ENCODE assay signal across 1 cellular context in genomic region chr22:36027960-36028645, GRCh38.
TF ChIP-seq lines count a peak whose summit lies in the region.

No MANE protein-coding gene starts in this region.

TF ChIP-seq in HepG2, 621 proteins besides CTCF, POLR2A, EP300 and RAD21 (continued from another document and continues in another):
- TF ChIP-seq ZFP90 (CRISPR knock-in tag; IDR thresholded peaks at IDR 0.05; ENCODE audit: borderline replicate concordance), result no peak
- no peak for TF ChIP-seq CENPBD1 (CRISPR knock-in tag; IDR thresholded peaks at IDR 0.05; ENCODE audit: borderline replicate concordance, low read depth)
- no peak for TF ChIP-seq ETV5 (CRISPR knock-in tag; IDR thresholded peaks at IDR 0.05; ENCODE audit: borderline replicate concordance)
- TF ChIP-seq ZNF230 (CRISPR knock-in tag; IDR thresholded peaks at IDR 0.05), result no peak
- no peak for TF ChIP-seq ARNTL (CRISPR knock-in tag; IDR thresholded peaks at IDR 0.05)
- TF ChIP-seq ELF4 (CRISPR knock-in tag; IDR thresholded peaks at IDR 0.05; ENCODE audit: borderline replicate concordance), result no peak
- TF ChIP-seq ZNF414 (CRISPR knock-in tag; IDR thresholded peaks at IDR 0.05), result no peak
- no peak for TF ChIP-seq YY1 (IDR thresholded peaks at IDR 0.05; ENCODE audit: insufficient read depth, insufficient replicate concordance, low read depth, low read length)
- TF ChIP-seq SP2 (CRISPR knock-in tag; IDR thresholded peaks at IDR 0.05), result no peak
- TF ChIP-seq SYNCRIP (IDR thresholded peaks at IDR 0.05; ENCODE audit: insufficient read depth, low read depth, low read length), result no peak
- no peak for TF ChIP-seq KDM3A (CRISPR knock-in tag; IDR thresholded peaks at IDR 0.05; ENCODE audit: low read depth)
- TF ChIP-seq TRAFD1 (CRISPR knock-in tag; IDR thresholded peaks at IDR 0.05; ENCODE audit: borderline replicate concordance), result no peak
- TF ChIP-seq PHB2 (IDR thresholded peaks at IDR 0.05; ENCODE audit: partially characterized antibody), result no peak
- TF ChIP-seq KDM1A (CRISPR knock-in tag; IDR thresholded peaks at IDR 0.05), result no peak
- TF ChIP-seq SMAD1 (CRISPR knock-in tag; IDR thresholded peaks at IDR 0.05; ENCODE audit: borderline replicate concordance, low read depth), result no peak
- TF ChIP-seq ZFP36 (IDR thresholded peaks at IDR 0.05; ENCODE audit: borderline replicate concordance, low read depth, low read length, partially characterized antibody), result no peak
- no peak for TF ChIP-seq DPF2 (CRISPR knock-in tag; IDR thresholded peaks at IDR 0.05; ENCODE audit: borderline replicate concordance, low read depth)
- TF ChIP-seq MEIS1 (CRISPR knock-in tag; IDR thresholded peaks at IDR 0.05; ENCODE audit: borderline replicate concordance), result no peak
- 0 out of 2 replicates have a peak, but pooled peaks have one; percentile 8 for TF ChIP-seq ZNF138 (CRISPR knock-in tag; IDR thresholded peaks at IDR 0.05; ENCODE audit: low read depth)
- TF ChIP-seq FOXM1 (CRISPR knock-in tag; IDR thresholded peaks at IDR 0.05), result no peak
- no peak for TF ChIP-seq TP53 (CRISPR knock-in tag; conservative IDR thresholded peaks at IDR 0.05)
- peak; percentile 62; the same call in 1 of the 2 replicates for TF ChIP-seq UBTF (CRISPR knock-in tag; IDR thresholded peaks at IDR 0.05)
- 0 out of 2 replicates have a peak, but pooled peaks have one; percentile 6 for TF ChIP-seq ZNF121 (CRISPR knock-in tag; IDR thresholded peaks at IDR 0.05)
- 0 out of 2 replicates have a peak, but pooled peaks have one; percentile 21 for TF ChIP-seq ZBTB7A (CRISPR knock-in tag; IDR thresholded peaks at IDR 0.05)
- TF ChIP-seq ATF1 (CRISPR knock-in tag; IDR thresholded peaks at IDR 0.05), result no peak
- no peak for TF ChIP-seq ZNF891 (CRISPR knock-in tag; IDR thresholded peaks at IDR 0.05)
- TF ChIP-seq THAP11 (CRISPR knock-in tag; IDR thresholded peaks at IDR 0.05), result no peak
- TF ChIP-seq HCFC1 (IDR thresholded peaks at IDR 0.05; ENCODE audit: low read depth, low read length), result no peak
- no peak for TF ChIP-seq ZFP62 (CRISPR knock-in tag; IDR thresholded peaks at IDR 0.05)
- no peak for TF ChIP-seq ZNF557 (CRISPR knock-in tag; IDR thresholded peaks at IDR 0.05)
- no peak for TF ChIP-seq ZNF343 (CRISPR knock-in tag; IDR thresholded peaks at IDR 0.05)
- no peak for TF ChIP-seq ZNF607 (CRISPR knock-in tag; IDR thresholded peaks at IDR 0.05; ENCODE audit: borderline replicate concordance)
- peak; percentile 36 to 53; a peak in 2 of 4 replicates for TF ChIP-seq HMGXB4 (CRISPR knock-in tag; IDR thresholded peaks at IDR 0.05; ENCODE audit: borderline replicate concordance in 1 of 2, low read depth in 1 of 2)
- TF ChIP-seq CSRNP1 (CRISPR knock-in tag; IDR thresholded peaks at IDR 0.05), result no peak
- no peak for TF ChIP-seq ZNF782 (CRISPR knock-in tag; IDR thresholded peaks at IDR 0.05; ENCODE audit: borderline replicate concordance)
- 0 out of 2 replicates have a peak, but pooled peaks have one; percentile 32 for TF ChIP-seq KDM5A (IDR thresholded peaks at IDR 0.05; ENCODE audit: borderline replicate concordance, low read length)
- no peak for TF ChIP-seq KLF9 (CRISPR knock-in tag; IDR thresholded peaks at IDR 0.05; ENCODE audit: low read depth)
- no peak for TF ChIP-seq ZNF614 (CRISPR knock-in tag; IDR thresholded peaks at IDR 0.05; ENCODE audit: borderline replicate concordance)
- TF ChIP-seq KLF13 (CRISPR knock-in tag; IDR thresholded peaks at IDR 0.05), result no peak
- TF ChIP-seq ZNF124 (CRISPR knock-in tag; IDR thresholded peaks at IDR 0.05), result no peak
- TF ChIP-seq ZNF670 (CRISPR knock-in tag; IDR thresholded peaks at IDR 0.05; ENCODE audit: borderline replicate concordance), result no peak
- TF ChIP-seq ZNF33A (CRISPR knock-in tag; IDR thresholded peaks at IDR 0.05; ENCODE audit: borderline replicate concordance), result no peak
- no peak for TF ChIP-seq ZNF660 (CRISPR knock-in tag; IDR thresholded peaks at IDR 0.05; ENCODE audit: borderline replicate concordance, low read depth)
- TF ChIP-seq IKZF1 (IDR thresholded peaks at IDR 0.05), result no peak
- 0 out of 2 replicates have a peak, but pooled peaks have one; percentile 50 for TF ChIP-seq BORCS8-MEF2B (CRISPR knock-in tag; IDR thresholded peaks at IDR 0.05)
- no peak for TF ChIP-seq CCDC6 (CRISPR knock-in tag; IDR thresholded peaks at IDR 0.05)
- no peak for TF ChIP-seq HMG20B (CRISPR knock-in tag; conservative IDR thresholded peaks at IDR 0.05)
- no peak for TF ChIP-seq PTBP1 (IDR thresholded peaks at IDR 0.05; ENCODE audit: low read depth, low read length, poor library complexity, severe bottlenecking)
- 0 out of 2 replicates have a peak, but pooled peaks have one; percentile 57 for TF ChIP-seq ZNF552 (CRISPR knock-in tag; IDR thresholded peaks at IDR 0.05; ENCODE audit: borderline replicate concordance)
- TF ChIP-seq JUND (CRISPR knock-in tag; IDR thresholded peaks at IDR 0.05), result no peak
- no peak for TF ChIP-seq ZNF460 (CRISPR knock-in tag; IDR thresholded peaks at IDR 0.05; ENCODE audit: borderline replicate concordance)
- no peak for TF ChIP-seq ZNF501 (CRISPR knock-in tag; IDR thresholded peaks at IDR 0.05)
- TF ChIP-seq ZNF710 (CRISPR knock-in tag; IDR thresholded peaks at IDR 0.05; ENCODE audit: borderline replicate concordance), result no peak
- no peak for TF ChIP-seq ZNF674 (CRISPR knock-in tag; IDR thresholded peaks at IDR 0.05; ENCODE audit: low read depth)
- no peak for TF ChIP-seq ZNF430 (CRISPR knock-in tag; IDR thresholded peaks at IDR 0.05)
- TF ChIP-seq ZBTB14 (CRISPR knock-in tag; IDR thresholded peaks at IDR 0.05), result peak; percentile 84
- TF ChIP-seq TERF1 (CRISPR knock-in tag; IDR thresholded peaks at IDR 0.05), result no peak
- TF ChIP-seq ZFP91 (CRISPR knock-in tag; IDR thresholded peaks at IDR 0.05; ENCODE audit: borderline replicate concordance), result peak; percentile 50; the same call in 1 of the 2 replicates
- no peak for TF ChIP-seq ZNF30 (CRISPR knock-in tag; IDR thresholded peaks at IDR 0.05)
- no peak for TF ChIP-seq ZMYM4 (CRISPR knock-in tag; IDR thresholded peaks at IDR 0.05)
- TF ChIP-seq ONECUT2 (CRISPR knock-in tag; IDR thresholded peaks at IDR 0.05), result no peak
